In the genomic region with DNA sequence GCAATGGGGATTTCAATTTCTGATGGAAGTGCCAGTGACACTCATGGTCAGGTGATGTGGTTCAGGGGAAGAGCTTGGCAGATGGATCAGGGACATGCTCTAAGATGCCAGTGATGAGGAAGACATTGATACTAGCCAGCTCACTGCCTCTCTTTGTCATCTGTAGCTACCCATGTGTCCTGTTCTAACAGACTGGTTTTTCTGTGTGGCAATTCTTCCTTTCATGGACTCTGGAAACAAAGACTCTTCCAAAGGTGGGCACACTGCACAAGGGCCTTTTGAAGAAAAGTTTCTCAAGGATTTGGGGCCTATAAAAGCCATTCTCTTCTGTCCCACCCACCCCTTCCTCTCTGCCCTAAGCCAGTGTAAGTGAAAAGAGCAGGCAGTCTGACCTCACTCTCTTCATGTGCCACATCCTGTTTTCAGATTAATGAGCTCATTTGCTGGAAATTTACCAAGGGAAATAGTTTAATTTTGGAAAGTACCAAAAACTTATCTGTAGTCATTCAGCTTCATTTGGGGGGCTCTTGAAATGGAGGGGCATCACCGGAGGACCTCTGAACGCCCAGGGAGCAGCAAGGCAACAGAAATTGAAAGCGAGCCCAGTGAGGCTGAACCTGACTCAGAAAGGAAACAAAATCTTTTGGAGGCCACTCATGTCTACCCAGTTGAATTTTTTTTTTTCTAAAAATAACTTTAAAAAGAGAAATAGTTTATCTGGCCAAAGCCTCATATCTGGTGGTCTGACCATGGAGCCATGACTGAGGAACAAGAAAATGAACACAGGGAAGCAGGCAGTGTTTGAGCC, we compare ENCODE assay signal across 7 cellular contexts. TPM values are rescaled to one million over a fixed set of nuclear protein-coding genes. Genes with fewer than 3 reads are reported as not detected.
A peak's percentile ranks its signal among the peaks of the same experiment; 100 is the strongest.
DNase-seq lines count a peak whose midpoint lies in the region; ATAC-seq and TF ChIP-seq lines count a peak whose summit lies in the region.

No MANE protein-coding gene starts in this region.

- peak overlapping the region; percentile 100 for H3K27ac Mint-ChIP-seq in activated CD8-positive, alpha-beta T cell treated with anti-CD3 and anti-CD28 coated beads, Interleukin-2, amount 10 ng/mL, durations not matched to agents 7 days and 5 days

- peaks cover 14% of the 10 kb centered on the region for H3K36me3 Mint-ChIP-seq in activated CD8-positive, alpha-beta T cell treated with anti-CD3 and anti-CD28 coated beads, Interleukin-2, amount 10 ng/mL, durations not matched to agents 7 days and 5 days (ENCODE audit: low read depth)

- TF ChIP-seq CTCF in Loucy (conservative IDR thresholded peaks at IDR 0.05; ENCODE audit: low read length) = no peak

- peaks cover 89% of the 10 kb centered on the region for H3K4me1 Mint-ChIP-seq in activated CD8-positive, alpha-beta T cell treated with anti-CD3 and anti-CD28 coated beads, Interleukin-2, amount 10 ng/mL, durations not matched to agents 7 days and 5 days (ENCODE audit: low read depth)

- H3K4me2 ChIP-seq in Loucy (ENCODE audit: low read depth, low read length, poor library complexity, severe bottlenecking) = peak overlapping the region; percentile 76

- peak; percentile 36 for ATAC-seq in GM18499 (IDR thresholded peaks at IDR 0.05; ENCODE audit: insufficient read depth, unreplicated experiment)
- ATAC-seq in GM21723 (IDR thresholded peaks at IDR 0.05; ENCODE audit: unreplicated experiment) = peak; percentile 49
- peak; percentile 48 for ATAC-seq in activated CD8-positive, alpha-beta T cell treated with anti-CD3 and anti-CD28 coated beads, Interleukin-2, amount 10 ng/mL, durations not matched to agents 7 days and 5 days

- H3K4me3 Mint-ChIP-seq in activated CD8-positive, alpha-beta T cell treated with anti-CD3 and anti-CD28 coated beads, Interleukin-2, amount 10 ng/mL, durations not matched to agents 7 days and 5 days = peak overlapping the region; percentile 81

- H3K27me3 ChIP-seq in Loucy (ENCODE audit: insufficient read depth, low read length, poor library complexity, severe bottlenecking) = no peaks in the 10 kb centered on the region

- H3K9me2 ChIP-seq in Loucy (replicated peaks; ENCODE audit: low read depth, low read length) = no peaks in the 10 kb centered on the region

- peak overlapping the region; percentile 69 for H3K9ac ChIP-seq in Loucy (ENCODE audit: low read depth, low read length, poor library complexity, severe bottlenecking)

- peak overlapping the region; percentile 44 for H2AFZ ChIP-seq in Loucy (ENCODE audit: low read length)

- DNase-seq in activated CD8-positive, alpha-beta T cell treated with anti-CD3 and anti-CD28 coated beads, Interleukin-2, amount 10 ng/mL, durations not matched to agents 7 days and 5 days = peak; percentile 74
- DNase-seq in fibroblast of gingiva (ENCODE audit: low read depth) (peak; percentile 52), NCI-H748 (lab: John Stamatoyannopoulos, UW; ENCODE audit: unreplicated experiment) (no peak)
- peak; percentile 72 for DNase-seq in stimulated activated CD4-positive, alpha-beta T cell treated with anti-CD3 and anti-CD28 coated beads, Interleukin-1b, Interleukin-23, amount 100 ng/mL, for 48 hours

- no peaks in the 10 kb centered on the region for H3K36me3 ChIP-seq in Loucy (ENCODE audit: insufficient read depth, low read length)

- POLR2A ChIA-PET in activated CD8-positive, alpha-beta T cell treated with anti-CD3 and anti-CD28 coated beads, Interleukin-2, amount 10 ng/mL, durations not matched to agents 7 days and 5 days (lab: Charles Lee) = interaction anchor here (0.6 to 15.6 kb wide), 19 partner anchors 8 to 195 kb away, joined by 3 to 344 read pairs (median 6); a partner anchor contains a TSS

- H3F3A ChIP-seq in Loucy (ENCODE audit: low read depth) = peaks cover 9% of the 10 kb centered on the region; the same call in 1 of the 2 replicates

- no peaks in the 10 kb centered on the region for H3K9me3 ChIP-seq in Loucy (ENCODE audit: insufficient read depth, low read depth, low read length)

- H3K4me1 ChIP-seq in Loucy (ENCODE audit: insufficient read depth, low read length, poor library complexity, severe bottlenecking) = peaks cover 88% of the 10 kb centered on the region

- no peaks in the 10 kb centered on the region for H3K27me3 Mint-ChIP-seq in activated CD8-positive, alpha-beta T cell treated with anti-CD3 and anti-CD28 coated beads, Interleukin-2, amount 10 ng/mL, durations not matched to agents 7 days and 5 days (ENCODE audit: low read depth)

- peak overlapping the region; percentile 59 for H3K4me3 ChIP-seq in Loucy (ENCODE audit: low read length, poor library complexity, severe bottlenecking)

- H3K79me2 ChIP-seq in Loucy (ENCODE audit: insufficient read depth, low read length) = peaks cover 9% of the 10 kb centered on the region; the same call in 1 of the 2 replicates

- no peaks in the 10 kb centered on the region for H3K9me3 Mint-ChIP-seq in activated CD8-positive, alpha-beta T cell treated with anti-CD3 and anti-CD28 coated beads, Interleukin-2, amount 10 ng/mL, durations not matched to agents 7 days and 5 days (ENCODE audit: insufficient read depth)

- CTCF ChIA-PET in activated CD8-positive, alpha-beta T cell treated with anti-CD3 and anti-CD28 coated beads, Interleukin-2, amount 10 ng/mL, durations not matched to agents 7 days and 5 days (lab: Charles Lee) = interaction anchor here (0.6 to 7.2 kb wide), 9 partner anchors 9 to 140 kb away, joined by 3 to 66 read pairs (median 3); no protein-coding TSS in a partner anchor

- H4K20me1 ChIP-seq in Loucy (ENCODE audit: insufficient read depth, low read length, poor library complexity, severe bottlenecking) = no peaks in the 10 kb centered on the region

RNA-seq across cellular contexts. Expression of a gene that starts 4.9 kb away (rescaled TPM):
- 10 to 100 TPM; 51.6 to 52.9 TPM for total RNA-seq in activated CD8-positive, alpha-beta T cell treated with anti-CD3 and anti-CD28 coated beads, Interleukin-2, amount 10 ng/mL, durations not matched to agents 7 days and 5 days

RNA-seq across cellular contexts. Expression of a gene that starts 54.5 kb away (rescaled TPM):
- total RNA-seq in activated CD8-positive, alpha-beta T cell treated with anti-CD3 and anti-CD28 coated beads, Interleukin-2, amount 10 ng/mL, durations not matched to agents 7 days and 5 days = 100 to 1,000 TPM; 273 to 290 TPM
